In genomic region chr18:75228967-75229366, GRCh38 we compare ENCODE assay signal across 23 cellular contexts. TPM values are rescaled to one million over a fixed set of nuclear protein-coding genes. Genes with fewer than 3 reads are reported as not detected.
DNase-seq lines count a peak whose midpoint lies in the region; ATAC-seq, FAIRE-seq and TF ChIP-seq lines count a peak whose summit lies in the region.
"Had no signal": no experiment of that assay in that cellular context is flagged by ENCODE, and none has a peak within 500 bp of the region (broad histone marks: within the 10 kb centered on the region; RNA-seq: fewer than 3 reads in every experiment).

No MANE protein-coding gene starts in this region.

- 84% methylated on average over 9 of the region's 9 CpGs for WGBS in right cardiac atrium

- POLR2A ChIA-PET in endothelial cell of umbilical vein (lab: Charles Lee): no interaction called here
- POLR2A ChIA-PET in naive thymus-derived CD8-positive, alpha-beta T cell (lab: Charles Lee): interaction anchor here (0.6 to 2.9 kb wide), 5 partner anchors 15 to 461 kb away, joined by 3 to 16 read pairs (median 6); partner anchors contain the start of genes PTGR3 and TSHZ1

- H3K4me3 Mint-ChIP-seq in naive thymus-derived CD8-positive, alpha-beta T cell: peak overlapping the region in 2 of 10 donors; percentile 13 to 19
- H3K4me3 Mint-ChIP-seq: CD4-positive, CD25-positive, alpha-beta regulatory T cell; IgD-negative memory B cell had no signal

- dilution Hi-C loops in endothelial cell of umbilical vein (cut with MboI; ENCODE audit: extremely low pct_ligation_motif_present, low sequenced_read_pairs): no loop called here

- H3K27ac ChIP-seq in left ventricle myocardium inferior (replicated peaks) (peak overlapping the region; percentile 63), right cardiac atrium (ENCODE audit: low read length) (no peak overlapping the region), endothelial cell of umbilical vein (ENCODE audit: insufficient read depth, low read depth, low read length) (peak overlapping the region; percentile 66), subcutaneous abdominal adipose tissue (ENCODE audit: low read depth, low read length) (peak overlapping the region; percentile 12)
- H3K27ac ChIP-seq: BLaER1, HL-60, KMS-11, SJSA1 had no signal

- ATAC-seq in right cardiac atrium (no peak), HG02970 (IDR thresholded peaks at IDR 0.05; ENCODE audit: low FRiP score, unreplicated experiment) (no peak)
- ATAC-seq in naive thymus-derived CD8-positive, alpha-beta T cell: no peak
- ATAC-seq: HCT116 had no signal

- peaks cover 11% of the 10 kb centered on the region for H3K79me2 ChIP-seq in endothelial cell of umbilical vein (ENCODE audit: control insufficient read depth, insufficient read depth, low read length)

- H3K4me1 ChIP-seq in left ventricle myocardium inferior (peaks cover 60% of the 10 kb centered on the region), right cardiac atrium (ENCODE audit: control insufficient read depth, insufficient read depth, low read length) (peaks cover 14% of the 10 kb centered on the region), endothelial cell of umbilical vein (ENCODE audit: control insufficient read depth, extremely low read depth, insufficient read depth, low read length) (peaks cover 43% of the 10 kb centered on the region), subcutaneous abdominal adipose tissue (ENCODE audit: control insufficient read depth in 5 of 5, insufficient read depth in 5 of 5, low read length in 5 of 5) (peaks cover 2 to 48% (median 27%) of the 10 kb centered on the region in 5 donors)

- CTCF ChIA-PET in endothelial cell of umbilical vein (lab: Charles Lee): interaction anchor here (2.4 kb wide), 1 partner anchor 8 kb away, joined by 10 read pairs; no protein-coding TSS in a partner anchor

- peaks cover 25 to 82% (median 74%) of the 10 kb centered on the region in 4 donors for H3K4me1 Mint-ChIP-seq in naive thymus-derived CD8-positive, alpha-beta T cell

- no TSS peak for BruUV-seq in endothelial cell of umbilical vein (replicated peaks; lab: Mats Ljungman, UMichigan)

- no peak for TF ChIP-seq POLR2A in endothelial cell of umbilical vein (IDR thresholded peaks at IDR 0.05; ENCODE audit: low read depth, low read length)

- no peak overlapping the region for H3K4me2 ChIP-seq in endothelial cell of umbilical vein (ENCODE audit: insufficient read depth, low read length)
- H3K4me2 ChIP-seq: BLaER1, KMS-11 had no signal

- H3K9me3 ChIP-seq in left ventricle myocardium inferior (replicated peaks) (no peaks in the 10 kb centered on the region), right cardiac atrium (ENCODE audit: control insufficient read depth, low read length) (no peaks in the 10 kb centered on the region), endothelial cell of umbilical vein (replicated peaks; ENCODE audit: control insufficient read depth, insufficient read depth, low read length) (no peaks in the 10 kb centered on the region), subcutaneous abdominal adipose tissue (ENCODE audit: control insufficient read depth in 5 of 5, low read length in 5 of 5) (no peaks in the 10 kb centered on the region)
- H3K9me3 ChIP-seq: SJSA1 had no signal

- no peak overlapping the region for H3K4me3 ChIP-seq in left ventricle myocardium inferior
- no peak overlapping the region for H3K4me3 ChIP-seq in right cardiac atrium (ENCODE audit: low read length)
- H3K4me3 ChIP-seq in endothelial cell of umbilical vein (replicated peaks in 1 of 3; ENCODE audit: insufficient read depth in 1 of 3, low read depth in 1 of 3, low read length in 3 of 3): no peak overlapping the region
- H3K4me3 ChIP-seq in subcutaneous abdominal adipose tissue (ENCODE audit: low read depth in 1 of 5, low read length in 5 of 5): no peak overlapping the region
- H3K4me3 ChIP-seq: BLaER1, SJSA1 had no signal

- H3K9me3 Mint-ChIP-seq in naive thymus-derived CD8-positive, alpha-beta T cell: no peaks in the 10 kb centered on the region
- H3K9me3 Mint-ChIP-seq: CD4-positive, CD25-positive, alpha-beta regulatory T cell; IgD-negative memory B cell had no signal

- peak overlapping the region in 7 of 10 donors; percentile 29 to 91 (median 65) for H3K27ac Mint-ChIP-seq in naive thymus-derived CD8-positive, alpha-beta T cell
- H3K27ac Mint-ChIP-seq: CD4-positive, CD25-positive, alpha-beta regulatory T cell had no signal

- H3K27me3 ChIP-seq in left ventricle myocardium inferior (ENCODE audit: low read depth) (no peaks in the 10 kb centered on the region), right cardiac atrium (ENCODE audit: control insufficient read depth, insufficient read depth) (no peaks in the 10 kb centered on the region), endothelial cell of umbilical vein (ENCODE audit: control insufficient read depth in 2 of 2, insufficient read depth in 2 of 2, low read length in 2 of 2) (no peaks in the 10 kb centered on the region), subcutaneous abdominal adipose tissue (ENCODE audit: control insufficient read depth in 5 of 5, insufficient read depth in 4 of 5, low read length in 5 of 5) (no peaks in the 10 kb centered on the region)
- H3K27me3 ChIP-seq: BLaER1, SJSA1 had no signal

- H4K20me1 ChIP-seq in endothelial cell of umbilical vein (replicated peaks; ENCODE audit: control insufficient read depth, extremely low read depth, insufficient read depth, low read length): no peaks in the 10 kb centered on the region

- no peaks in the 10 kb centered on the region for H3K9me1 ChIP-seq in endothelial cell of umbilical vein (replicated peaks; ENCODE audit: control insufficient read depth, extremely low read depth, insufficient read depth, low read length)

- H2AFZ ChIP-seq in endothelial cell of umbilical vein (ENCODE audit: low read depth, low read length): no peak overlapping the region

- no peak for TF ChIP-seq CTCF in left ventricle myocardium inferior (IDR thresholded peaks at IDR 0.05; ENCODE audit: borderline replicate concordance)
- no peak for TF ChIP-seq CTCF in endothelial cell of umbilical vein (IDR thresholded peaks at IDR 0.05; ENCODE audit: extremely low read depth in 1 of 2, insufficient read depth in 1 of 2, low read depth in 1 of 2, low read length in 2 of 2)

- FAIRE-seq in endothelial cell of umbilical vein (lab: Jason Lieb, UNC): no peak

- H3K36me3 ChIP-seq in left ventricle myocardium inferior (no peaks in the 10 kb centered on the region), endothelial cell of umbilical vein (ENCODE audit: control insufficient read depth in 2 of 2, extremely low read depth in 1 of 2, insufficient read depth in 2 of 2, low read length in 2 of 2) (peaks cover 0 to 3% of the 10 kb centered on the region in 2 experiments), subcutaneous abdominal adipose tissue (ENCODE audit: control insufficient read depth in 5 of 5, insufficient read depth in 5 of 5, low read length in 5 of 5) (no peaks in the 10 kb centered on the region)

- H3K9ac ChIP-seq in endothelial cell of umbilical vein (replicated peaks; ENCODE audit: extremely low read depth, insufficient read depth, low read length): no peak overlapping the region
- no peak overlapping the region for H3K9ac ChIP-seq in subcutaneous abdominal adipose tissue (ENCODE audit: low read length in 5 of 5)
- H3K9ac ChIP-seq: BLaER1, KMS-11 had no signal

- intact Hi-C loops in left ventricle myocardium inferior (cut with micrococcal nuclease): no loop called here
- intact Hi-C loops in right cardiac atrium (cut with DNase I): no loop called here
- intact Hi-C loops in endothelial cell of umbilical vein (cut with micrococcal nuclease): no loop called here

- DNase-seq in left ventricle myocardium inferior: no peak
- DNase-seq in right cardiac atrium: no peak
- no peak for DNase-seq in endothelial cell of umbilical vein (ENCODE audit: low read depth, low spot score)
- DNase-seq in naive thymus-derived CD8-positive, alpha-beta T cell: no peak
- no peak for DNase-seq in NCI-H1092 treated with DMSO at 0.1 percent for 48 hours (lab: John Stamatoyannopoulos, UW)
- no peak for DNase-seq in activated effector memory CD4-positive, alpha-beta T cell treated with anti-CD3 and anti-CD28 coated beads, Interleukin-2, amount 50 U/mL, for 16 hours
- DNase-seq: CD4-positive, CD25-positive, alpha-beta regulatory T cell; DMS79 treated with DMSO at 0.1 percent for 48 hours; MM.1S; NCI-H1417; NCI-H1694; NCI-H2081; NCI-H2227 treated with DMSO at 0.1 percent for 48 hours; Right ventricle myocardium superior; RPMI8226 had no signal

- H3K27me3 Mint-ChIP-seq in naive thymus-derived CD8-positive, alpha-beta T cell: no peaks in the 10 kb centered on the region
- H3K27me3 Mint-ChIP-seq: CD4-positive, CD25-positive, alpha-beta regulatory T cell; IgD-negative memory B cell had no signal

- peaks cover 0 to 14% (median 9%) of the 10 kb centered on the region in 3 donors for H3K36me3 Mint-ChIP-seq in naive thymus-derived CD8-positive, alpha-beta T cell
- H3K36me3 Mint-ChIP-seq: IgD-negative memory B cell had no signal

RNA-seq across cellular contexts. Expression of gene TSHZ1, which starts 18.4 kb away (rescaled TPM):
- total RNA-seq in left ventricle myocardium inferior (24.6 TPM), right cardiac atrium (10 to 100 TPM; 13.3 to 24.7 (median 20.4) TPM), endothelial cell of umbilical vein (10.2 and 11.4 TPM in 2 replicates)
- polyA plus RNA-seq in right cardiac atrium (12.7 TPM), endothelial cell of umbilical vein (3.7 and 4.2 TPM in 2 replicates)
- polyA plus RNA-seq in endothelial cell of umbilical vein (2011; cell fraction: cytosol; rRNA removed): 4.4 and 4.6 TPM in 2 replicates
- polyA plus RNA-seq in endothelial cell of umbilical vein (2011; cell fraction: nucleus; rRNA removed): 5.1 TPM in 2 replicates
- 6.3 and 7.3 TPM in 2 replicates for polyA plus RNA-seq in endothelial cell of umbilical vein (2012)
- polyA minus RNA-seq in endothelial cell of umbilical vein: 5.9 and 6.0 TPM in 2 replicates
- 6.5 TPM for polyA minus RNA-seq in endothelial cell of umbilical vein (2011; cell fraction: cytosol; rRNA and poly(A)+ RNA removed)
- 4.7 and 6.0 TPM in 2 replicates for polyA minus RNA-seq in endothelial cell of umbilical vein (2011; cell fraction: nucleus; rRNA and poly(A)+ RNA removed)
- 10 to 100 TPM; 32.8 to 33.6 TPM for total RNA-seq in naive thymus-derived CD8-positive, alpha-beta T cell
- polyA plus RNA-seq in naive thymus-derived CD8-positive, alpha-beta T cell: 1 to 10 TPM; 2.8 to 7.1 (median 3.7) TPM

RNA-seq across cellular contexts. Expression of gene PTGR3, which starts 20.0 kb away (rescaled TPM):
- total RNA-seq in left ventricle myocardium inferior (77.3 TPM), right cardiac atrium (10 to 100 TPM; 27.1 to 42.9 (median 33.8) TPM), endothelial cell of umbilical vein (18.3 and 21.9 TPM in 2 replicates)
- polyA plus RNA-seq in right cardiac atrium (23.4 TPM), endothelial cell of umbilical vein (10.0 and 13.9 TPM in 2 replicates)
- 13.9 and 14.1 TPM in 2 replicates for polyA plus RNA-seq in endothelial cell of umbilical vein (2011; cell fraction: cytosol; rRNA removed)
- polyA plus RNA-seq in endothelial cell of umbilical vein (2011; cell fraction: nucleus; rRNA removed): 37.1 and 46.1 TPM in 2 replicates
- polyA plus RNA-seq in endothelial cell of umbilical vein (2012): 15.8 and 20.0 TPM in 2 replicates
- polyA minus RNA-seq in endothelial cell of umbilical vein: 27.0 and 27.8 TPM in 2 replicates
- polyA minus RNA-seq in endothelial cell of umbilical vein (2011; cell fraction: cytosol; rRNA and poly(A)+ RNA removed): 19.0 TPM
- 16.1 and 17.8 TPM in 2 replicates for polyA minus RNA-seq in endothelial cell of umbilical vein (2011; cell fraction: nucleus; rRNA and poly(A)+ RNA removed)
- total RNA-seq in naive thymus-derived CD8-positive, alpha-beta T cell: 10 to 100 TPM; 34.7 to 35.1 TPM
- polyA plus RNA-seq in naive thymus-derived CD8-positive, alpha-beta T cell: 10 to 100 TPM; 14.7 to 28.5 (median 19.6) TPM
